7 cellular contexts compared by ENCODE assay signal in genomic region chr12:51470116-51470515, GRCh38. TPM values are rescaled to one million over a fixed set of nuclear protein-coding genes. Genes with fewer than 3 reads are reported as not detected.
"Had no signal": no experiment of that assay in that cellular context is flagged by ENCODE, and none has a peak within 500 bp of the region (broad histone marks: within the 10 kb centered on the region; RNA-seq: fewer than 3 reads in every experiment).

No MANE protein-coding gene starts in this region.

- DNase-seq: GM23248, H9, HCEC 1CT, Karpas-422, KBM-7 had no signal

- H3K27ac ChIP-seq: GM23248, KMS-11 had no signal

- H3K4me3 ChIP-seq: GM23248 had no signal

- H3K4me2 ChIP-seq: KMS-11 had no signal

- H2AFZ ChIP-seq: GM23248 had no signal

RNA-seq across cellular contexts. Expression of gene SLC4A8, which starts 45.5 kb away (rescaled TPM):
- total RNA-seq: HT-29 had no signal
